14 cellular contexts compared by ENCODE assay signal in genomic region chr10:65032867-65033769, GRCh38.
DNase-seq lines count a peak whose midpoint lies in the region; ATAC-seq and TF ChIP-seq lines count a peak whose summit lies in the region.
"Had no signal": no experiment of that assay in that cellular context is flagged by ENCODE, and none has a peak within 500 bp of the region (broad histone marks: within the 10 kb centered on the region; RNA-seq: fewer than 3 reads in every experiment).

No MANE protein-coding gene starts in this region.

- peaks cover 13 to 15% of the 10 kb centered on the region in 2 donors for H3K9me3 Mint-ChIP-seq in activated naive CD4-positive, alpha-beta T cell treated with anti-CD3 and anti-CD28 coated beads, Interleukin-2, amount 50 U/mL, for 72 hours

- H3K9me3 ChIP-seq in mucosa of descending colon, result peaks cover 15% of the 10 kb centered on the region
- H3K9me3 ChIP-seq: HAP-1, SJCRH30 had no signal

- no peaks in the 10 kb centered on the region for H3K36me3 Mint-ChIP-seq in activated naive CD4-positive, alpha-beta T cell treated with anti-CD3 and anti-CD28 coated beads, Interleukin-2, amount 50 U/mL, for 72 hours

- H3K4me1 ChIP-seq in mucosa of descending colon (ENCODE audit: low read depth), result peaks cover 8% of the 10 kb centered on the region
- H3K4me1 ChIP-seq: HAP-1, SJCRH30 had no signal

- no peak overlapping the region for H3K4me3 ChIP-seq in mucosa of descending colon
- H3K4me3 ChIP-seq: HAP-1, K562, SJCRH30 had no signal

- no peak overlapping the region for H3K27ac Mint-ChIP-seq in activated naive CD4-positive, alpha-beta T cell treated with anti-CD3 and anti-CD28 coated beads, Interleukin-2, amount 50 U/mL, for 72 hours

- no peak for TF ChIP-seq CTCF in mucosa of descending colon (IDR thresholded peaks at IDR 0.05)

- ATAC-seq in mucosa of descending colon, result peak; percentile 82
- no peak for ATAC-seq in activated naive CD4-positive, alpha-beta T cell treated with anti-CD3 and anti-CD28 coated beads, Interleukin-2, amount 50 U/mL, for 72 hours
- ATAC-seq: K562 had no signal

- intact Hi-C loops in mucosa of descending colon (cut with DNase I, micrococcal nuclease) (no loop called here), cardiac septum (cut with DNase I) (no loop called here)

- DNase-seq in HT-29 (ENCODE audit: low spot score), result peak; percentile 37
- DNase-seq in kidney glomerular epithelial cell (lab: John Stamatoyannopoulos, UW), result peak; percentile 9
- DNase-seq in mucosa of descending colon, result peak in 1 of 3 donors; percentile 6
- peak; percentile 20 for DNase-seq in superior temporal gyrus (ENCODE audit: extremely low spot score)
- DNase-seq in activated naive CD4-positive, alpha-beta T cell treated with anti-CD3 and anti-CD28 coated beads, Interleukin-2, amount 50 U/mL, for 72 hours (ENCODE audit: low spot score in 2 of 2), result no peak
- no peak for DNase-seq in cardiac septum (ENCODE audit: low spot score)
- DNase-seq in cortex of kidney (lab: John Stamatoyannopoulos, UW), result no peak
- DNase-seq: NCI-H1436, NCI-H2081, NCI-H510A, NCI-H774, SJCRH30 had no signal

- H3K36me3 ChIP-seq in mucosa of descending colon (ENCODE audit: low read depth), result no peaks in the 10 kb centered on the region
- H3K36me3 ChIP-seq: HAP-1, SJCRH30 had no signal

Comparison
In these comparisons a context has a peak if more than half of its experiments do, and no peak if none do; other contexts are left out.
1. DNase-seq: peak in HT-29 (single experiment), kidney glomerular epithelial cell (single experiment) and superior temporal gyrus (single experiment); none in activated naive CD4-positive, alpha-beta T cell treated with anti-CD3 and anti-CD28 coated beads, Interleukin-2, amount 50 U/mL, for 72 hours (0 of 2), cardiac septum (single experiment) and cortex of kidney (single experiment).